In the genomic region with DNA sequence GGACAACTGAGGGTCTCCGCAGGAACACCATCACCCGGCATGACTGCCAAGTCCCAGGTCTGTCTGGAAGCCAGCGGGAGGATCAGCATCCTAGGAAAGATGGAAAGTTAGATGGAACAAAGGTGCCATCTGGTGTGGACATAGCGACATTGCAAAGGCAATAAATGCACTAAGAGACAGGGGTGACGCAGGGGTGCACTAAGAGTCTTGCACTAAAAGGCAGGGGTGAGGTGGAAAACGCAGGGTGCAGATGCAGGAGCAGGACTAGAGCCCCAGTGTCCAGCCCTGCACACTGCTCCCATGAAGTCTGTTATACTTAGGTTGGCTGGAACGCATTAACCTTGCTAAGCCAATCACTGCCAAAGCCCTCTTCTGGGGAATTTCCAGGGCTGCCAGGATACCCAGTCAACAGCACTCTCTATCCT, we compare ENCODE assay signal across 9 cellular contexts. TPM values are rescaled to one million over a fixed set of nuclear protein-coding genes. Genes with fewer than 3 reads are reported as not detected.
DNase-seq lines count a peak whose midpoint lies in the region; ATAC-seq and TF ChIP-seq lines count a peak whose summit lies in the region.
"Had no signal": no experiment of that assay in that cellular context is flagged by ENCODE, and none has a peak within 500 bp of the region (broad histone marks: within the 10 kb centered on the region; RNA-seq: fewer than 3 reads in every experiment).

No MANE protein-coding gene starts in this region.

- H3K36me3 ChIP-seq in DND-41 (ENCODE audit: insufficient read depth, low read length), result peaks cover 35% of the 10 kb centered on the region
- H3K36me3 ChIP-seq in Karpas-422 (ENCODE audit: insufficient read depth, low read length), result peaks cover 14% of the 10 kb centered on the region; the same call in 1 of the 2 replicates
- no peaks in the 10 kb centered on the region for H3K36me3 ChIP-seq in testis (ENCODE audit: low read depth, missing control alignments)

- TF ChIP-seq CTCF in DND-41 (IDR thresholded peaks at IDR 0.05; ENCODE audit: borderline replicate concordance, extremely low read depth, low read length, poor library complexity, severe bottlenecking), result peak; percentile 60
- peak in 2 of 3 experiments; percentile 62 for TF ChIP-seq CTCF in testis (IDR thresholded peaks at IDR 0.05)

- H3K4me2 ChIP-seq in DND-41 (ENCODE audit: insufficient read depth, low read length) (no peak overlapping the region), Karpas-422 (ENCODE audit: low read depth, low read length, poor library complexity, severe bottlenecking) (no peak overlapping the region)

- H4K20me1 ChIP-seq in DND-41 (ENCODE audit: insufficient read depth, low read length) (no peaks in the 10 kb centered on the region), Karpas-422 (ENCODE audit: insufficient read depth, low read depth, low read length) (no peaks in the 10 kb centered on the region)

- intact Hi-C loops in testis (cut with DNase I; ENCODE audit: low total_unique reads), result loop anchor here (5.0 kb wide), 1 partner anchor 86 kb away; no protein-coding TSS in a partner anchor

- H3K9ac ChIP-seq in DND-41 (ENCODE audit: low read depth, low read length) (no peak overlapping the region), Karpas-422 (ENCODE audit: low read length) (no peak overlapping the region)

- H3K27me3 ChIP-seq in DND-41 (ENCODE audit: insufficient read depth, low read length, poor library complexity) (no peaks in the 10 kb centered on the region), Karpas-422 (ENCODE audit: low read length) (no peaks in the 10 kb centered on the region), testis (no peaks in the 10 kb centered on the region)

- H3K79me2 ChIP-seq in DND-41 (ENCODE audit: insufficient read depth, low read length) (no peaks in the 10 kb centered on the region), Karpas-422 (ENCODE audit: low read length) (peaks cover 7% of the 10 kb centered on the region; the same call in 1 of the 2 replicates)

- DNase-seq in DND-41 (no peak), Karpas-422 (peak; percentile 62), astrocyte of the hippocampus (ENCODE audit: low read depth, low spot score) (peak; percentile 82), iPS-NIHi7 (ENCODE audit: extremely low spot score) (peak; percentile 78), testis (peak; percentile 72), NCI-H187 (lab: John Stamatoyannopoulos, UW) (no peak), 8988T (no peak)

- TF ChIP-seq POLR2A in testis (IDR thresholded peaks at IDR 0.05), result no peak

- H3K9me3 ChIP-seq in DND-41 (ENCODE audit: insufficient read depth, low read length, severe bottlenecking) (no peaks in the 10 kb centered on the region), Karpas-422 (ENCODE audit: low read length) (no peaks in the 10 kb centered on the region), testis (no peaks in the 10 kb centered on the region)

- WGBS in testis, 2 donors, result 55 to 62% methylated on average over 7 of the region's 7 CpGs

- H3K27ac ChIP-seq in DND-41 (ENCODE audit: low read length) (no peak overlapping the region), Karpas-422 (ENCODE audit: low read length) (no peak overlapping the region), testis (no peak overlapping the region)

- H3K4me3 ChIP-seq in DND-41 (ENCODE audit: low read depth in 1 of 2, low read length in 2 of 2), result no peak overlapping the region
- H3K4me3 ChIP-seq in Karpas-422 (ENCODE audit: low read length), result no peak overlapping the region
- no peak overlapping the region for H3K4me3 ChIP-seq in testis

- no peaks in the 10 kb centered on the region for H3K4me1 ChIP-seq in DND-41 (ENCODE audit: insufficient read depth, low read length)
- H3K4me1 ChIP-seq in Karpas-422 (ENCODE audit: low read length), result peaks cover 19% of the 10 kb centered on the region
- H3K4me1 ChIP-seq in testis, result peaks cover 37% of the 10 kb centered on the region

- ATAC-seq in DND-41 (ENCODE audit: insufficient read depth, low read depth) (no peak), GM19328 (IDR thresholded peaks at IDR 0.05; ENCODE audit: unreplicated experiment) (no peak)

- H3K9me2 ChIP-seq in Karpas-422 (replicated peaks; ENCODE audit: insufficient read depth, low read length), result no peaks in the 10 kb centered on the region

- no peak overlapping the region for H2AFZ ChIP-seq in DND-41 (ENCODE audit: low read depth, low read length)
- H2AFZ ChIP-seq in Karpas-422 (ENCODE audit: low read length), result no peak overlapping the region

RNA-seq across cellular contexts. Expression of a gene that starts 15.5 kb away (rescaled TPM):
- 104 and 114 TPM in 2 replicates for total RNA-seq in Karpas-422 (2014; rRNA removed; shearing (Covaris generic); ENCODE audit: low replicate concordance)
- total RNA-seq in testis, result 100 to 1,000 TPM; 135 to 145 TPM
- polyA plus RNA-seq in testis (ENCODE audit: insufficient read depth, low read depth, low replicate concordance), result 115 TPM

RNA-seq across cellular contexts. Expression of a gene that starts 28.9 kb away (rescaled TPM):
- 130 and 186 TPM in 2 replicates for total RNA-seq in Karpas-422 (2014; rRNA removed; shearing (Covaris generic); ENCODE audit: low replicate concordance)
- total RNA-seq in testis, result 100 to 1,000 TPM; 112 TPM
- polyA plus RNA-seq in testis (ENCODE audit: insufficient read depth, low read depth, low replicate concordance), result 115 TPM

RNA-seq across cellular contexts. Expression of a gene that starts 56.2 kb away (rescaled TPM):
- total RNA-seq in Karpas-422 (2014; rRNA removed; shearing (Covaris generic); ENCODE audit: low replicate concordance), result 0.54 TPM in 1 of 2 replicates, not detected in the other
- 1,000 to 10,000 TPM; 1,884 to 2,585 TPM for total RNA-seq in testis
- 3,080 TPM for polyA plus RNA-seq in testis (ENCODE audit: insufficient read depth, low read depth, low replicate concordance)
- total RNA-seq: T-helper 2 cell treated with Interferon-gamma antibody and Interleukin-4, amounts not matched to agents 100 ng/mL and 5 ng/mL, for 36 hours had no signal

Comparison
In these comparisons a context has a peak if more than half of its experiments do, and no peak if none do; other contexts are left out.
1. DNase-seq: peak in Karpas-422 (single experiment), astrocyte of the hippocampus (single experiment), iPS-NIHi7 (single experiment) and testis (single experiment); none in DND-41 (single experiment), NCI-H187 (0 of 2) and 8988T (single experiment).
2. RNA of a gene that starts 56.2 kb away (total RNA-seq): 1,884 to 2,585 TPM in testis; 0.54 TPM in Karpas-422; every median in the first group is over 1,000 times any median in the second.